ENCODE assay signal across 18 cellular contexts in genomic region chr1:13661539-13661938, GRCh38. TPM values are rescaled to one million over a fixed set of nuclear protein-coding genes. Genes with fewer than 3 reads are reported as not detected.
DNase-seq lines count a peak whose midpoint lies in the region; ATAC-seq and TF ChIP-seq lines count a peak whose summit lies in the region.
"Had no signal": no experiment of that assay in that cellular context is flagged by ENCODE, and none has a peak within 500 bp of the region (broad histone marks: within the 10 kb centered on the region; RNA-seq: fewer than 3 reads in every experiment).

No MANE protein-coding gene starts in this region.

- TF ChIP-seq EP300 in stomach (IDR thresholded peaks at IDR 0.05) = no peak

- TF ChIP-seq CTCF in RWPE1 (conservative IDR thresholded peaks at IDR 0.05; ENCODE audit: low read depth) (no peak), fibroblast of pulmonary artery (IDR thresholded peaks at IDR 0.05; ENCODE audit: low read length, missing control alignments) (no peak), stomach (IDR thresholded peaks at IDR 0.05) (no peak)

- peaks cover 19 to 25% of the 10 kb centered on the region in 2 donors for H3K27me3 Mint-ChIP-seq in effector memory CD8-positive, alpha-beta T cell

- H3K27me3 ChIP-seq in stomach = no peaks in the 10 kb centered on the region
- H3K27me3 ChIP-seq: gastroesophageal sphincter had no signal

- no peaks in the 10 kb centered on the region for H3K36me3 ChIP-seq in stomach
- H3K36me3 ChIP-seq: gastroesophageal sphincter had no signal

- H3K4me1 Mint-ChIP-seq in effector memory CD8-positive, alpha-beta T cell (ENCODE audit: low read depth in 2 of 2) = peaks cover 0 to 2% of the 10 kb centered on the region in 2 donors
- H3K4me1 Mint-ChIP-seq: neural crest cell had no signal

- H3K9me3 Mint-ChIP-seq in effector memory CD8-positive, alpha-beta T cell = peaks cover 0 to 2% of the 10 kb centered on the region in 2 donors

- ATAC-seq in GM18861 (IDR thresholded peaks at IDR 0.05; ENCODE audit: unreplicated experiment) (no peak), HG03039 (IDR thresholded peaks at IDR 0.05; ENCODE audit: unreplicated experiment) (no peak)
- no peak for ATAC-seq in effector memory CD8-positive, alpha-beta T cell (replicated peaks)
- ATAC-seq: gastroesophageal sphincter had no signal

- peaks cover 0 to 4% (median 2%) of the 10 kb centered on the region in 4 donors for H3K9me3 ChIP-seq in stomach
- H3K9me3 ChIP-seq: gastroesophageal sphincter had no signal

- no peak for TF ChIP-seq POLR2A in stomach (IDR thresholded peaks at IDR 0.05)

- DNase-seq in EL (peak; percentile 7), RWPE1 (ENCODE audit: low spot score) (peak; percentile 65), fibroblast of pulmonary artery (ENCODE audit: low read depth) (peak; percentile 11), stomach (no peak), NOMO-1 treated with dmso at 0.1 percent for 144 hours (lab: John Stamatoyannopoulos, UW; ENCODE audit: unreplicated experiment) (no peak)
- no peak for DNase-seq in effector memory CD8-positive, alpha-beta T cell
- DNase-seq: activated CD8-positive, alpha-beta memory T cell treated with anti-CD3 and anti-CD28 coated beads, Interleukin-2, amount 50 U/mL, for 48 hours; caudate nucleus; DMS53; MM.1S; NCI-H1930; NCI-H69; T-helper 1 cell had no signal

- H3K27ac ChIP-seq in RWPE1 (peak overlapping the region; percentile 32; the same call in 1 of the 2 replicates), stomach (peak overlapping the region in 4 of 5 donors; percentile 51 to 64 (median 58))

- H3K36me3 Mint-ChIP-seq in effector memory CD8-positive, alpha-beta T cell (ENCODE audit: insufficient read depth) = no peaks in the 10 kb centered on the region

- H3K27ac Mint-ChIP-seq in effector memory CD8-positive, alpha-beta T cell = no peak overlapping the region
- H3K27ac Mint-ChIP-seq: activated naive CD8-positive, alpha-beta T cell had no signal

- POLR2A ChIA-PET in RWPE1 (lab: Yijun Ruan, JAX; ENCODE audit: low non-redundant PET) = no interaction called here

- H3K4me3 ChIP-seq in fibroblast of pulmonary artery (replicated peaks; ENCODE audit: low read depth, low read length) (no peak overlapping the region), stomach (no peak overlapping the region)
- H3K4me3 ChIP-seq: gastroesophageal sphincter had no signal

- intact Hi-C loops in stomach (cut with DNase I; ENCODE audit: low total_unique reads) = loop anchor here (5.0 to 10.0 kb wide), 2 partner anchors 143 to 301 kb away; no protein-coding TSS in a partner anchor

- peaks cover 0 to 5% (median 1%) of the 10 kb centered on the region in 4 donors for H3K4me1 ChIP-seq in stomach

- no peak overlapping the region for H3K4me3 Mint-ChIP-seq in effector memory CD8-positive, alpha-beta T cell
- H3K4me3 Mint-ChIP-seq: activated naive CD8-positive, alpha-beta T cell; neural crest cell had no signal

- CTCF ChIA-PET in RWPE1 (lab: Yijun Ruan, JAX) = no interaction called here

- 61 to 72% (median 65%) methylated on average over 5 of the region's 5 CpGs for WGBS in stomach, 5 donors

RNA-seq across cellular contexts. Expression of gene PRDM2, which starts 38.4 kb away (rescaled TPM):
- 10 to 100 TPM; 11.6 to 77.7 (median 38.5) TPM for total RNA-seq in stomach
- 10 to 100 TPM; 10.1 to 13.3 (median 12.7) TPM for polyA plus RNA-seq in stomach

Comparison
In these comparisons a context has a peak if more than half of its experiments do, and no peak if none do; other contexts are left out.
1. DNase-seq: peak in EL (single experiment), RWPE1 (single experiment) and fibroblast of pulmonary artery (single experiment); none in stomach (single experiment), effector memory CD8-positive, alpha-beta T cell (0 of 3) and NOMO-1 treated with dmso at 0.1 percent for 144 hours (single experiment).